ENCODE assay signal across 12 cellular contexts in the genomic region with DNA sequence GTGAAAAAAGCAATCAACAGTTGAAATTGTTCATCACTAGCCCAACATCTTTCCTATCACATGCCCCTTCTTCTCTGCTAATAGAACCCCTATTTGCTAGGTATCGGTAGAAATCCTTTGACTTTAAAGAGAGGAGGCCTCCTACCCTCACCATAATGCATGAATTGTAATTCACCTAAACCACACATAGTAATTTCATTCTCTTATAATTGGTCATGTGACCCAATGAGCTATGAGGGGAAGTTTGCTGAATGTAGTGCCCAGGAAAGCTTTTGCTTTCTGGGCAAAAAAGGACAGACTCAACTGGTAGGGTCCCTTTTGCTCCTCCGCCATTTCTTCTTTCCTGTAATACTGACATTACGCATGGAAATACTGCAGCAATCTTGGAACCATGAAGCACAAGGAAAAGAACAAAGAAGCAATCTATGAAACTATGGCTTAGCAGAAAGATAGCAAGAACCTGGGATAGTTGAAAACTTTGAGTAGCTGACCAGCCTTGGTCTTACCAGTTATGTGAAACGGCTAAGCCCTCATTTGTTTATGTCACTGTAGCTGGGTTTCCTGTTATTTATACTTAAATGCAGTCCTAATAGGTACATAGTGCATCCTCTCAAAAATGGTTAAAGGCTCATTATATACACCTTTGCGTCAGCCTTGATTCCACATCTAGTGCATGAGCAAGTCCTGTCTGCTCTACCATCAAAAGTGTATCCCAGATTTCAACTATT. TPM values are rescaled to one million over a fixed set of nuclear protein-coding genes. Genes with fewer than 3 reads are reported as not detected.
A peak's percentile ranks its signal among the peaks of the same experiment; 100 is the strongest.
DNase-seq lines count a peak whose midpoint lies in the region; ATAC-seq, FAIRE-seq and TF ChIP-seq lines count a peak whose summit lies in the region.
"Had no signal": no experiment of that assay in that cellular context is flagged by ENCODE, and none has a peak within 500 bp of the region (broad histone marks: within the 10 kb centered on the region; RNA-seq: fewer than 3 reads in every experiment).

No MANE protein-coding gene starts in this region.

- peaks cover 93% of the 10 kb centered on the region for H3K4me1 Mint-ChIP-seq in T-helper 1 cell treated with Interleukin-12 subunit alpha and Interleukin-12 subunit beta and Interleukin-4 antibody, amounts not matched to agents 30 μg/mL and 1 μg/mL, for 36 hours (ENCODE audit: low read depth)

- H3K27ac Mint-ChIP-seq in T-helper 1 cell treated with Interleukin-12 subunit alpha and Interleukin-12 subunit beta and Interleukin-4 antibody, amounts not matched to agents 30 μg/mL and 1 μg/mL, for 36 hours, result peak overlapping the region; percentile 89

- TF ChIP-seq CTCF in DOHH2 (IDR thresholded peaks at IDR 0.05; ENCODE audit: low read depth, low read length, poor library complexity, severe bottlenecking) (no peak), vagina (IDR thresholded peaks at IDR 0.05) (no peak), pancreas (IDR thresholded peaks at IDR 0.05) (no peak)

- ATAC-seq in HG03045 (IDR thresholded peaks at IDR 0.05; ENCODE audit: unreplicated experiment) (no peak), pancreas (no peak)

- H3K27me3 ChIP-seq in BLaER1, result no peaks in the 10 kb centered on the region
- no peaks in the 10 kb centered on the region for H3K27me3 ChIP-seq in DOHH2 (ENCODE audit: control insufficient read depth, low read length)
- H3K27me3 ChIP-seq in effector memory CD4-positive, alpha-beta T cell (replicated peaks; ENCODE audit: control insufficient read depth, insufficient read depth, low read length, poor library complexity, severe bottlenecking), result no peaks in the 10 kb centered on the region
- H3K27me3 ChIP-seq in vagina, result no peaks in the 10 kb centered on the region
- no peaks in the 10 kb centered on the region for H3K27me3 ChIP-seq in pancreas

- H3K9me3 Mint-ChIP-seq in T-helper 1 cell treated with Interleukin-12 subunit alpha and Interleukin-12 subunit beta and Interleukin-4 antibody, amounts not matched to agents 30 μg/mL and 1 μg/mL, for 36 hours, result peaks cover 4% of the 10 kb centered on the region

- H3K9ac ChIP-seq in BLaER1, result no peak overlapping the region

- H3F3A ChIP-seq in DOHH2 (ENCODE audit: control insufficient read depth, insufficient read depth), result peaks cover 91% of the 10 kb centered on the region

- no peak for DNase-seq in effector memory CD4-positive, alpha-beta T cell
- DNase-seq in effector CD8-positive, alpha-beta T cell (lab: John Stamatoyannopoulos, UW), result no peak
- DNase-seq in vagina (ENCODE audit: extremely low spot score in 2 of 2), result no peak
- no peak for DNase-seq in pancreas
- DNase-seq: caudate nucleus, NCI-H1930, NCI-H748 treated with DMSO at 0.1 percent for 48 hours had no signal

- H3K79me2 ChIP-seq in DOHH2 (ENCODE audit: control insufficient read depth, low read length), result no peaks in the 10 kb centered on the region

- H3K27ac ChIP-seq in BLaER1, result peak overlapping the region; percentile 88
- peak overlapping the region; percentile 98 for H3K27ac ChIP-seq in DOHH2 (ENCODE audit: low read depth, low read length)
- peak overlapping the region; percentile 72 for H3K27ac ChIP-seq in effector memory CD4-positive, alpha-beta T cell (ENCODE audit: insufficient read depth, low read length, poor library complexity, severe bottlenecking)
- H3K27ac ChIP-seq in vagina, result no peak overlapping the region
- no peak overlapping the region for H3K27ac ChIP-seq in pancreas
- H3K27ac ChIP-seq: RWPE1 had no signal

- no peak for FAIRE-seq in pancreas (lab: Jason Lieb, UNC)

- intact Hi-C loops in vagina (cut with DNase I) (no loop called here), pancreas (cut with DNase I) (no loop called here)

- no peaks in the 10 kb centered on the region for H3K9me3 ChIP-seq in BLaER1
- H3K9me3 ChIP-seq in DOHH2 (ENCODE audit: control insufficient read depth, insufficient read depth, low read length), result no peaks in the 10 kb centered on the region
- H3K9me3 ChIP-seq in effector memory CD4-positive, alpha-beta T cell (ENCODE audit: control insufficient read depth, low read length), result no peaks in the 10 kb centered on the region
- H3K9me3 ChIP-seq in vagina, result no peaks in the 10 kb centered on the region
- H3K9me3 ChIP-seq in pancreas, result no peaks in the 10 kb centered on the region

- WGBS in pancreas, 2 donors, result 73 to 78% methylated on average over 5 of the region's 5 CpGs

- H3K36me3 Mint-ChIP-seq in T-helper 1 cell treated with Interleukin-12 subunit alpha and Interleukin-12 subunit beta and Interleukin-4 antibody, amounts not matched to agents 30 μg/mL and 1 μg/mL, for 36 hours (ENCODE audit: low read depth), result peaks cover 8% of the 10 kb centered on the region

- peaks cover 100% of the 10 kb centered on the region for H3K4me1 ChIP-seq in BLaER1
- peaks cover 100% of the 10 kb centered on the region for H3K4me1 ChIP-seq in DOHH2 (ENCODE audit: control insufficient read depth, low read length)
- peaks cover 78% of the 10 kb centered on the region for H3K4me1 ChIP-seq in effector memory CD4-positive, alpha-beta T cell (ENCODE audit: control insufficient read depth, insufficient read depth, low read length, poor library complexity, severe bottlenecking)
- peaks cover 4% of the 10 kb centered on the region for H3K4me1 ChIP-seq in vagina
- H3K4me1 ChIP-seq in pancreas, result peaks cover 0 to 3% (median 0%) of the 10 kb centered on the region in 3 donors

- TF ChIP-seq POLR2A in vagina (IDR thresholded peaks at IDR 0.05), result no peak

- H4K20me1 ChIP-seq in BLaER1, result no peaks in the 10 kb centered on the region
- no peaks in the 10 kb centered on the region for H4K20me1 ChIP-seq in DOHH2 (ENCODE audit: control insufficient read depth, insufficient read depth, low read depth, low read length)

- H3K36me3 ChIP-seq in BLaER1, result no peaks in the 10 kb centered on the region
- H3K36me3 ChIP-seq in DOHH2 (ENCODE audit: control insufficient read depth, low read length), result peaks cover 20% of the 10 kb centered on the region
- no peaks in the 10 kb centered on the region for H3K36me3 ChIP-seq in effector memory CD4-positive, alpha-beta T cell (ENCODE audit: control insufficient read depth, insufficient read depth, low read length)
- no peaks in the 10 kb centered on the region for H3K36me3 ChIP-seq in vagina
- H3K36me3 ChIP-seq in pancreas, result no peaks in the 10 kb centered on the region

- no peaks in the 10 kb centered on the region for H3K9me2 ChIP-seq in DOHH2 (replicated peaks; ENCODE audit: control insufficient read depth, low read length)

- H3K4me3 ChIP-seq in BLaER1, result no peak overlapping the region
- peak overlapping the region; percentile 57 for H3K4me3 ChIP-seq in DOHH2 (ENCODE audit: low read length)
- no peak overlapping the region for H3K4me3 ChIP-seq in effector memory CD4-positive, alpha-beta T cell (ENCODE audit: insufficient read depth, low read depth, low read length, poor library complexity, severe bottlenecking)
- H3K4me3 ChIP-seq in vagina, result no peak overlapping the region
- H3K4me3 ChIP-seq in pancreas, result no peak overlapping the region

- H3K4me2 ChIP-seq in BLaER1 (peak overlapping the region; percentile 76), DOHH2 (ENCODE audit: low read length) (peak overlapping the region; percentile 87)

- H3K4me3 Mint-ChIP-seq in T-helper 1 cell treated with Interleukin-12 subunit alpha and Interleukin-12 subunit beta and Interleukin-4 antibody, amounts not matched to agents 30 μg/mL and 1 μg/mL, for 36 hours, result peak overlapping the region; percentile 59

- no peaks in the 10 kb centered on the region for H3K27me3 Mint-ChIP-seq in T-helper 1 cell treated with Interleukin-12 subunit alpha and Interleukin-12 subunit beta and Interleukin-4 antibody, amounts not matched to agents 30 μg/mL and 1 μg/mL, for 36 hours (ENCODE audit: low read depth)

RNA-seq across cellular contexts. Expression of gene CHI3L2, which starts 10.2 kb away (rescaled TPM):
- 5.6 TPM for total RNA-seq in vagina
- total RNA-seq in pancreas, result 1 to 10 TPM in 1 of 6 donors, under 1 TPM in 2, not detected in 3; 0.66 to 1.2 (median 0.95) TPM
- polyA plus RNA-seq in pancreas, result under 1 TPM; 0.07 to 0.30 TPM

RNA-seq across cellular contexts. Expression of gene DENND2D, which starts 16.9 kb away (rescaled TPM):
- total RNA-seq in vagina (25.5 TPM), pancreas (10 to 100 TPM in 5 of 6 donors, 1 to 10 TPM in 1; 8.0 to 30.4 (median 15.9) TPM)
- polyA plus RNA-seq in pancreas, result 10 to 100 TPM; 21.1 to 27.7 TPM

Comparison
In these comparisons a context has a peak if more than half of its experiments do, and no peak if none do; other contexts are left out.
1. H3K27ac ChIP-seq: peak in BLaER1 (single experiment), DOHH2 (single experiment) and effector memory CD4-positive, alpha-beta T cell (single experiment); none in vagina (single experiment) and pancreas (0 of 4).